Comparison of ENCODE assay signal across 1 cellular context in the genomic region with DNA sequence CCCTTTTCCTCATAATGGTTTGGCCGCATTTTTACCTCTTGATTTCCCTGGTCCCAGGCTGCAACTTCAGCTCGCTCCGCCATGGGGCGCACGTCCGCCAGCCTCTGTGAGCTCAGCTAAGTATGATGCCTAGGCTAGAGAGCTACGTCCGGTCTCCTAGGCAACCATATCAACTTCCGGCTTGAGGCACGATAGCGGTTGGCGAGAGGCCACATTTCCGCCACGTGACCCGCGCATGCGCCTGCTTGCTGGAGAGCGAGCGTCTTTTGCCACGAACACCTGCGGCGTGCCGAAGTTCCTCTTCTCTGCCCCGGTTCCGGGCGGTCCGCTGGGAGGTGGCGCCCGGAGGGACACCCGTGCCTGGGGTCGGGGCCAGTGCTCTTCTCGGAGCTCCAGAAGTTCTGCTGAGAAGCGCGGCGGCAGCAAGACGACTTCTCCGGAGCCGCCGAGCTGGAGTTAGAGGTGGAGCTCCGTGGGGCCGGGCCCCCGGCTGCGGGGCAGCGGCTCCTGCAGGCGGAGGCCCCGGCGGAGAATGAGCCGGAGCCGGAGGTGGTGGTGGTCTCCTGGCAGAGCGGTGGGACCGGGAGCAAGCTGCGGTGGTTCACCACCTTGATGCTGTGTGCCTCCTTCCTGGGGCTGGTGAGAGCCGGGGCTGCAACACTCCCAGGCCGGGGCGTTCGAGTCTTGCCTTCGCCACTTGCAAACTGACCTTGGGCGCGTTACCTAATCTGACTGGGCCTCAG.
A peak's percentile ranks its signal among the peaks of the same experiment; 100 is the strongest.
TF ChIP-seq lines count a peak whose summit lies in the region.

No MANE protein-coding gene starts in this region.

TF ChIP-seq in HepG2, 621 proteins besides CTCF, POLR2A, EP300 and RAD21 (continued from another document and continues in another):
- TF ChIP-seq, protein P1, sequence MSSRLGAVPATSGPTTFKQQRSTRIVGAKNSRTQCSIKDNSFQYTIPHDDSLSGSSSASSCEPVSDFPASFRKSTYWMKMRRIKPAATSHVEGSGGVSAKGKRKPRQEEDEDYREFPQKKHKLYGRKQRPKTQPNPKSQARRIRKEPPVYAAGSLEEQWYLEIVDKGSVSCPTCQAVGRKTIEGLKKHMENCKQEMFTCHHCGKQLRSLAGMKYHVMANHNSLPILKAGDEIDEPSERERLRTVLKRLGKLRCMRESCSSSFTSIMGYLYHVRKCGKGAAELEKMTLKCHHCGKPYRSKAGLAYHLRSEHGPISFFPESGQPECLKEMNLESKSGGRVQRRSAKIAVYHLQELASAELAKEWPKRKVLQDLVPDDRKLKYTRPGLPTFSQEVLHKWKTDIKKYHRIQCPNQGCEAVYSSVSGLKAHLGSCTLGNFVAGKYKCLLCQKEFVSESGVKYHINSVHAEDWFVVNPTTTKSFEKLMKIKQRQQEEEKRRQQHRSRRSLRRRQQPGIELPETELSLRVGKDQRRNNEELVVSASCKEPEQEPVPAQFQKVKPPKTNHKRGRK (CRISPR knock-in tag; IDR thresholded peaks at IDR 0.05), result peak; percentile 72; the same call in 1 of the 2 replicates
- peak; percentile 38; the same call in 1 of the 2 replicates for TF ChIP-seq TP53 (CRISPR knock-in tag; conservative IDR thresholded peaks at IDR 0.05)
- no peak for TF ChIP-seq ZNF672 (CRISPR knock-in tag; IDR thresholded peaks at IDR 0.05)
- no peak for TF ChIP-seq ZNF879 (CRISPR knock-in tag; IDR thresholded peaks at IDR 0.05)
- TF ChIP-seq, protein P2, sequence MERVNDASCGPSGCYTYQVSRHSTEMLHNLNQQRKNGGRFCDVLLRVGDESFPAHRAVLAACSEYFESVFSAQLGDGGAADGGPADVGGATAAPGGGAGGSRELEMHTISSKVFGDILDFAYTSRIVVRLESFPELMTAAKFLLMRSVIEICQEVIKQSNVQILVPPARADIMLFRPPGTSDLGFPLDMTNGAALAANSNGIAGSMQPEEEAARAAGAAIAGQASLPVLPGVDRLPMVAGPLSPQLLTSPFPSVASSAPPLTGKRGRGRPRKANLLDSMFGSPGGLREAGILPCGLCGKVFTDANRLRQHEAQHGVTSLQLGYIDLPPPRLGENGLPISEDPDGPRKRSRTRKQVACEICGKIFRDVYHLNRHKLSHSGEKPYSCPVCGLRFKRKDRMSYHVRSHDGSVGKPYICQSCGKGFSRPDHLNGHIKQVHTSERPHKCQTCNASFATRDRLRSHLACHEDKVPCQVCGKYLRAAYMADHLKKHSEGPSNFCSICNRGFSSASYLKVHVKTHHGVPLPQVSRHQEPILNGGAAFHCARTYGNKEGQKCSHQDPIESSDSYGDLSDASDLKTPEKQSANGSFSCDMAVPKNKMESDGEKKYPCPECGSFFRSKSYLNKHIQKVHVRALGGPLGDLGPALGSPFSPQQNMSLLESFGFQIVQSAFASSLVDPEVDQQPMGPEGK (CRISPR knock-in tag; IDR thresholded peaks at IDR 0.05), result peak; percentile 50; the same call in 1 of the 2 replicates
- TF ChIP-seq ZFP82 (CRISPR knock-in tag; IDR thresholded peaks at IDR 0.05; ENCODE audit: borderline replicate concordance), result peak; percentile 87
- TF ChIP-seq, protein P3, sequence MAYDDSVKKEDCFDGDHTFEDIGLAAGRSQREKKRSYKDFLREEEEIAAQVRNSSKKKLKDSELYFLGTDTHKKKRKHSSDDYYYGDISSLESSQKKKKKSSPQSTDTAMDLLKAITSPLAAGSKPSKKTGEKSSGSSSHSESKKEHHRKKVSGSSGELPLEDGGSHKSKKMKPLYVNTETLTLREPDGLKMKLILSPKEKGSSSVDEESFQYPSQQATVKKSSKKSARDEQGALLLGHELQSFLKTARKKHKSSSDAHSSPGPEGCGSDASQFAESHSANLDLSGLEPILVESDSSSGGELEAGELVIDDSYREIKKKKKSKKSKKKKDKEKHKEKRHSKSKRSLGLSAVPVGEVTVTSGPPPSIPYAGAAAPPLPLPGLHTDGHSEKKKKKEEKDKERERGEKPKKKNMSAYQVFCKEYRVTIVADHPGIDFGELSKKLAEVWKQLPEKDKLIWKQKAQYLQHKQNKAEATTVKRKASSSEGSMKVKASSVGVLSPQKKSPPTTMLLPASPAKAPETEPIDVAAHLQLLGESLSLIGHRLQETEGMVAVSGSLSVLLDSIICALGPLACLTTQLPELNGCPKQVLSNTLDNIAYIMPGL (CRISPR knock-in tag; IDR thresholded peaks at IDR 0.05; ENCODE audit: borderline replicate concordance in 1 of 2, low read depth in 1 of 2), result peak; percentile 91 to 92
- TF ChIP-seq JDP2 (CRISPR knock-in tag; IDR thresholded peaks at IDR 0.05; ENCODE audit: borderline replicate concordance), result no peak
- peak; percentile 70 for TF ChIP-seq FOSL2 (CRISPR knock-in tag; IDR thresholded peaks at IDR 0.05)
- 0 out of 2 replicates have a peak, but pooled peaks have one; percentile 68 for TF ChIP-seq TOE1 (CRISPR knock-in tag; IDR thresholded peaks at IDR 0.05)
- peak; percentile 97 for TF ChIP-seq XRCC5 (optimal IDR thresholded peaks at IDR 0.05; ENCODE audit: low read length)
- TF ChIP-seq, protein P4, sequence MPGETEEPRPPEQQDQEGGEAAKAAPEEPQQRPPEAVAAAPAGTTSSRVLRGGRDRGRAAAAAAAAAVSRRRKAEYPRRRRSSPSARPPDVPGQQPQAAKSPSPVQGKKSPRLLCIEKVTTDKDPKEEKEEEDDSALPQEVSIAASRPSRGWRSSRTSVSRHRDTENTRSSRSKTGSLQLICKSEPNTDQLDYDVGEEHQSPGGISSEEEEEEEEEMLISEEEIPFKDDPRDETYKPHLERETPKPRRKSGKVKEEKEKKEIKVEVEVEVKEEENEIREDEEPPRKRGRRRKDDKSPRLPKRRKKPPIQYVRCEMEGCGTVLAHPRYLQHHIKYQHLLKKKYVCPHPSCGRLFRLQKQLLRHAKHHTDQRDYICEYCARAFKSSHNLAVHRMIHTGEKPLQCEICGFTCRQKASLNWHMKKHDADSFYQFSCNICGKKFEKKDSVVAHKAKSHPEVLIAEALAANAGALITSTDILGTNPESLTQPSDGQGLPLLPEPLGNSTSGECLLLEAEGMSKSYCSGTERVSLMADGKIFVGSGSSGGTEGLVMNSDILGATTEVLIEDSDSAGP (CRISPR knock-in tag; IDR thresholded peaks at IDR 0.05; ENCODE audit: borderline replicate concordance), result peak; percentile 80; the same call in 1 of the 2 replicates
- TF ChIP-seq NONO (IDR thresholded peaks at IDR 0.05), result no peak
- peak; percentile 90 for TF ChIP-seq NONO (CRISPR knock-in tag; conservative IDR thresholded peaks at IDR 0.05)
- TF ChIP-seq, protein P5, sequence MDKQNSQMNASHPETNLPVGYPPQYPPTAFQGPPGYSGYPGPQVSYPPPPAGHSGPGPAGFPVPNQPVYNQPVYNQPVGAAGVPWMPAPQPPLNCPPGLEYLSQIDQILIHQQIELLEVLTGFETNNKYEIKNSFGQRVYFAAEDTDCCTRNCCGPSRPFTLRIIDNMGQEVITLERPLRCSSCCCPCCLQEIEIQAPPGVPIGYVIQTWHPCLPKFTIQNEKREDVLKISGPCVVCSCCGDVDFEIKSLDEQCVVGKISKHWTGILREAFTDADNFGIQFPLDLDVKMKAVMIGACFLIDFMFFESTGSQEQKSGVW (CRISPR knock-in tag; IDR thresholded peaks at IDR 0.05; ENCODE audit: borderline replicate concordance), result no peak
- peak; percentile 88 for TF ChIP-seq PHF21A (CRISPR knock-in tag; IDR thresholded peaks at IDR 0.05)
- peak; percentile 89; the same call in 1 of the 2 replicates for TF ChIP-seq ZNF3 (CRISPR knock-in tag; IDR thresholded peaks at IDR 0.05)
- TF ChIP-seq PHB2 (IDR thresholded peaks at IDR 0.05; ENCODE audit: partially characterized antibody), result no peak
- TF ChIP-seq TEAD2 (CRISPR knock-in tag; IDR thresholded peaks at IDR 0.05), result no peak
- TF ChIP-seq RAD51 (IDR thresholded peaks at IDR 0.05; ENCODE audit: borderline replicate concordance), result peak; percentile 92
- no peak for TF ChIP-seq CBFB (CRISPR knock-in tag; IDR thresholded peaks at IDR 0.05)
- TF ChIP-seq GTF3A (CRISPR knock-in tag; conservative IDR thresholded peaks at IDR 0.05), result 0 out of 2 replicates have a peak, but pooled peaks have one; percentile 47
- TF ChIP-seq, protein P6, sequence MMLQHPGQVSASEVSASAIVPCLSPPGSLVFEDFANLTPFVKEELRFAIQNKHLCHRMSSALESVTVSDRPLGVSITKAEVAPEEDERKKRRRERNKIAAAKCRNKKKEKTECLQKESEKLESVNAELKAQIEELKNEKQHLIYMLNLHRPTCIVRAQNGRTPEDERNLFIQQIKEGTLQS (CRISPR knock-in tag; IDR thresholded peaks at IDR 0.05), result no peak
- TF ChIP-seq ZNF17 (CRISPR knock-in tag; IDR thresholded peaks at IDR 0.05), result no peak
- TF ChIP-seq YY1 (IDR thresholded peaks at IDR 0.05; ENCODE audit: insufficient read depth, insufficient replicate concordance, low read depth, low read length), result peak; percentile 52
- TF ChIP-seq, protein P7, sequence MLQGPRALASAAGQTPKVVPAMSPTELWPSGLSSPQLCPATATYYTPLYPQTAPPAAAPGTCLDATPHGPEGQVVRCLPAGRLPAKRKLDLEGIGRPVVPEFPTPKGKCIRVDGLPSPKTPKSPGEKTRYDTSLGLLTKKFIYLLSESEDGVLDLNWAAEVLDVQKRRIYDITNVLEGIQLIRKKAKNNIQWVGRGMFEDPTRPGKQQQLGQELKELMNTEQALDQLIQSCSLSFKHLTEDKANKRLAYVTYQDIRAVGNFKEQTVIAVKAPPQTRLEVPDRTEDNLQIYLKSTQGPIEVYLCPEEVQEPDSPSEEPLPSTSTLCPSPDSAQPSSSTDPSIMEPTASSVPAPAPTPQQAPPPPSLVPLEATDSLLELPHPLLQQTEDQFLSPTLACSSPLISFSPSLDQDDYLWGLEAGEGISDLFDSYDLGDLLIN (CRISPR knock-in tag; IDR thresholded peaks at IDR 0.05; ENCODE audit: borderline replicate concordance), result no peak
- TF ChIP-seq ZBTB38 (CRISPR knock-in tag; IDR thresholded peaks at IDR 0.05), result peak; percentile 59; the same call in 1 of the 2 replicates
- TF ChIP-seq, protein P8, sequence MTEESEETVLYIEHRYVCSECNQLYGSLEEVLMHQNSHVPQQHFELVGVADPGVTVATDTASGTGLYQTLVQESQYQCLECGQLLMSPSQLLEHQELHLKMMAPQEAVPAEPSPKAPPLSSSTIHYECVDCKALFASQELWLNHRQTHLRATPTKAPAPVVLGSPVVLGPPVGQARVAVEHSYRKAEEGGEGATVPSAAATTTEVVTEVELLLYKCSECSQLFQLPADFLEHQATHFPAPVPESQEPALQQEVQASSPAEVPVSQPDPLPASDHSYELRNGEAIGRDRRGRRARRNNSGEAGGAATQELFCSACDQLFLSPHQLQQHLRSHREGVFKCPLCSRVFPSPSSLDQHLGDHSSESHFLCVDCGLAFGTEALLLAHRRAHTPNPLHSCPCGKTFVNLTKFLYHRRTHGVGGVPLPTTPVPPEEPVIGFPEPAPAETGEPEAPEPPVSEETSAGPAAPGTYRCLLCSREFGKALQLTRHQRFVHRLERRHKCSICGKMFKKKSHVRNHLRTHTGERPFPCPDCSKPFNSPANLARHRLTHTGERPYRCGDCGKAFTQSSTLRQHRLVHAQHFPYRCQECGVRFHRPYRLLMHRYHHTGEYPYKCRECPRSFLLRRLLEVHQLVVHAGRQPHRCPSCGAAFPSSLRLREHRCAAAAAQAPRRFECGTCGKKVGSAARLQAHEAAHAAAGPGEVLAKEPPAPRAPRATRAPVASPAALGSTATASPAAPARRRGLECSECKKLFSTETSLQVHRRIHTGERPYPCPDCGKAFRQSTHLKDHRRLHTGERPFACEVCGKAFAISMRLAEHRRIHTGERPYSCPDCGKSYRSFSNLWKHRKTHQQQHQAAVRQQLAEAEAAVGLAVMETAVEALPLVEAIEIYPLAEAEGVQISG (CRISPR knock-in tag; IDR thresholded peaks at IDR 0.05), result peak; percentile 97
- TF ChIP-seq TAF1 (CRISPR knock-in tag; IDR thresholded peaks at IDR 0.05), result peak; percentile 87; the same call in 1 of the 2 replicates
- TF ChIP-seq TOPORS (CRISPR knock-in tag; IDR thresholded peaks at IDR 0.05), result 0 out of 2 replicates have a peak, but pooled peaks have one; percentile 62
- no peak for TF ChIP-seq ZNF674 (CRISPR knock-in tag; IDR thresholded peaks at IDR 0.05; ENCODE audit: low read depth)
- TF ChIP-seq ZNF329 (CRISPR knock-in tag; IDR thresholded peaks at IDR 0.05; ENCODE audit: low read depth), result no peak; the same call in 1 of the 2 replicates
- peak; percentile 76 for TF ChIP-seq MIER2 (CRISPR knock-in tag; IDR thresholded peaks at IDR 0.05)
- TF ChIP-seq FOXK2 (IDR thresholded peaks at IDR 0.05), result no peak
- no peak for TF ChIP-seq SCMH1 (CRISPR knock-in tag; IDR thresholded peaks at IDR 0.05; ENCODE audit: borderline replicate concordance)
- TF ChIP-seq HIVEP1 (CRISPR knock-in tag; IDR thresholded peaks at IDR 0.05), result peak; percentile 85
- TF ChIP-seq, protein P9, sequence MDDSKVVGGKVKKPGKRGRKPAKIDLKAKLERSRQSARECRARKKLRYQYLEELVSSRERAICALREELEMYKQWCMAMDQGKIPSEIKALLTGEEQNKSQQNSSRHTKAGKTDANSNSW (CRISPR knock-in tag; IDR thresholded peaks at IDR 0.05; ENCODE audit: borderline replicate concordance), result no peak; the same call in 1 of the 2 replicates
- TF ChIP-seq CBX5 (CRISPR knock-in tag; IDR thresholded peaks at IDR 0.05; ENCODE audit: borderline replicate concordance), result peak; percentile 79; the same call in 1 of the 2 replicates
- peak; percentile 77; the same call in 1 of the 2 replicates for TF ChIP-seq ZFP90 (CRISPR knock-in tag; IDR thresholded peaks at IDR 0.05; ENCODE audit: borderline replicate concordance)
- peak; percentile 62; the same call in 1 of the 2 replicates for TF ChIP-seq HDAC2 (CRISPR knock-in tag; IDR thresholded peaks at IDR 0.05)
- TF ChIP-seq CREB1 (IDR thresholded peaks at IDR 0.05), result peak; percentile 68
- TF ChIP-seq CREB1 (CRISPR knock-in tag; IDR thresholded peaks at IDR 0.05), result peak; percentile 56; the same call in 1 of the 2 replicates
- no peak; the same call in 1 of the 2 replicates for TF ChIP-seq ZNF296 (CRISPR knock-in tag; conservative IDR thresholded peaks at IDR 0.05)
- TF ChIP-seq TRIM24 (CRISPR knock-in tag; IDR thresholded peaks at IDR 0.05), result no peak
- peak; percentile 71 for TF ChIP-seq MIXL1 (CRISPR knock-in tag; IDR thresholded peaks at IDR 0.05)
- peak; percentile 47; the same call in 1 of the 2 replicates for TF ChIP-seq ZC3H4 (CRISPR knock-in tag; IDR thresholded peaks at IDR 0.05; ENCODE audit: borderline replicate concordance)
- peak; percentile 92 for TF ChIP-seq ARNTL (CRISPR knock-in tag; IDR thresholded peaks at IDR 0.05)
- no peak for TF ChIP-seq SYNCRIP (IDR thresholded peaks at IDR 0.05; ENCODE audit: insufficient read depth, low read depth, low read length)
- no peak for TF ChIP-seq ZNF446 (CRISPR knock-in tag; IDR thresholded peaks at IDR 0.05)
- TF ChIP-seq EED (CRISPR knock-in tag; IDR thresholded peaks at IDR 0.05), result no peak
- TF ChIP-seq, protein P10, sequence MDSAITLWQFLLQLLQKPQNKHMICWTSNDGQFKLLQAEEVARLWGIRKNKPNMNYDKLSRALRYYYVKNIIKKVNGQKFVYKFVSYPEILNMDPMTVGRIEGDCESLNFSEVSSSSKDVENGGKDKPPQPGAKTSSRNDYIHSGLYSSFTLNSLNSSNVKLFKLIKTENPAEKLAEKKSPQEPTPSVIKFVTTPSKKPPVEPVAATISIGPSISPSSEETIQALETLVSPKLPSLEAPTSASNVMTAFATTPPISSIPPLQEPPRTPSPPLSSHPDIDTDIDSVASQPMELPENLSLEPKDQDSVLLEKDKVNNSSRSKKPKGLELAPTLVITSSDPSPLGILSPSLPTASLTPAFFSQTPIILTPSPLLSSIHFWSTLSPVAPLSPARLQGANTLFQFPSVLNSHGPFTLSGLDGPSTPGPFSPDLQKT (CRISPR knock-in tag; IDR thresholded peaks at IDR 0.05; ENCODE audit: borderline replicate concordance), result no peak
